Comparison of ENCODE assay signal across 21 cellular contexts in genomic region chr10:86257683-86258082, GRCh38.
"Had no signal": no experiment of that assay in that cellular context is flagged by ENCODE, and none has a peak within 500 bp of the region (broad histone marks: within the 10 kb centered on the region; RNA-seq: fewer than 3 reads in every experiment).

No MANE protein-coding gene starts in this region.

- H3K4me2 ChIP-seq: neural progenitor cell had no signal

- H3K9ac ChIP-seq: neural progenitor cell had no signal

- H3K9me3 ChIP-seq: lower lobe of right lung, right lobe of liver, suprapubic skin, transverse colon, uterus had no signal

- H3K4me1 ChIP-seq: right lobe of liver, uterus had no signal

- ATAC-seq: activated T-cell treated with anti-CD3 and anti-CD28 coated beads, Interleukin-2, amount 50 U/mL, for 72 hours; heart left ventricle; lower lobe of right lung; naive thymus-derived CD8-positive, alpha-beta T cell; right lobe of liver; stimulated activated effector memory CD8-positive, alpha-beta T cell treated with anti-CD3 and anti-CD28 coated beads, Interleukin-12 subunit alpha, Interleukin-12 subunit beta, amount 100 ng/mL, for 72 hours; stimulated activated naive CD8-positive, alpha-beta T cell treated with anti-CD3 and anti-CD28 coated beads, Interleukin-15, amount 100 ng/mL, for 72 hours; T-cell had no signal

- H3K27me3 ChIP-seq: right lobe of liver, uterus had no signal

- H3K4me3 ChIP-seq: heart left ventricle, lower lobe of right lung, neural progenitor cell, right lobe of liver, skin epidermis, suprapubic skin, transverse colon, uterus had no signal

- H2AFZ ChIP-seq: neural progenitor cell had no signal

- H3K36me3 ChIP-seq: heart left ventricle, lower lobe of right lung, neural progenitor cell, right lobe of liver, suprapubic skin, transverse colon, uterus had no signal

- H3K27ac ChIP-seq: heart left ventricle, lower lobe of right lung, neural progenitor cell, right lobe of liver, skin epidermis, suprapubic skin, transverse colon, uterus had no signal

- DNase-seq: activated CD4-positive, alpha-beta T cell treated with anti-CD3 and anti-CD28 coated beads for 1 hour; activated CD4-positive, alpha-beta T cell treated with anti-CD3 and anti-CD28 coated beads, Interleukin-2, amount 50 U/mL, for 1 hour; activated CD8-positive, alpha-beta memory T cell treated with anti-CD3 and anti-CD28 coated beads, Interleukin-2, amount 50 U/mL, for 48 hours; activated gamma-delta T cell; activated naive CD4-positive, alpha-beta T cell treated with anti-CD3 and anti-CD28 coated beads, Interleukin-2, amount 50 U/mL, for 16 hours; activated T-cell treated with anti-CD3 and anti-CD28 coated beads, Interleukin-2, amount 50 U/mL, for 72 hours; aorta; heart left ventricle; kidney; lower lobe of right lung; naive thymus-derived CD8-positive, alpha-beta T cell; right lobe of liver; stimulated activated CD4-positive, alpha-beta T cell treated with anti-CD3 and anti-CD28 coated beads, Interleukin-2, amount 100 ng/mL, for 24 hours; stimulated activated naive CD8-positive, alpha-beta T cell treated with anti-CD3 and anti-CD28 coated beads, Interleukin-15, amount 100 ng/mL, for 72 hours; T-cell; transverse colon; uterus had no signal
